In the genomic region with DNA sequence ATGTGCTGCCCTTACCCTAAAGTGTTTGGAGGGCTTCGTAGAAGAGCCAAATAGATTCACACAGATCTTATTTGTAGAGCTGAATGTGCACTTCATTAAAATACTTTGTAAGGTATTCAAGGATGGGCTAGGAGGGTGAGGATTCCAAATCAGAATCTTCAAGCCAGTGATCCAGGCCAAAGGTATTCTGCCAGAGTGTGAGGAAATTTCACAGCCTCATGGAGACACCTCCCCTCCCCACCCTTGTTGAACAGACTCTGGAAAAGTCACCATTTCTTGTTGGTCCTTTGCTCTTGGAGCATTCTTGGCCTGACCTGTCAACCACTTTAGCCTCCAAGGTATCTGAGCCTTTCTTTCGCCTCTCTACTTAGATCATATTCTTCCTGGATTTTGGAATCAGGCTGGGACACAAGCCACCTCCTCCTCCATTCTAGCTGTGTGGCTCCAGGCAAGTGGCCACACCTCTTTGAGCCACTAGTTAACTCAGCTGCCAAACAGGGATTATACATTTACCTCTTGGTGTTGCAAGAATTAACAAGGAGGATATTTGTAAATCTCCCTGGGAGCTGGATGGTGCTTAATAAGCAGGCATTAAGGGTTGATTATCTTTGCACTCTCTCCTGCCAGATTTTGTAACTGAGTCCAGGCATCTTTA, we compare ENCODE assay signal across 1 cellular context.
TF ChIP-seq lines count a peak whose summit lies in the region.

No MANE protein-coding gene starts in this region.

TF ChIP-seq in HepG2, 621 proteins besides CTCF, POLR2A, EP300 and RAD21 (continued from another document and continues in another):
- TF ChIP-seq, protein P1, sequence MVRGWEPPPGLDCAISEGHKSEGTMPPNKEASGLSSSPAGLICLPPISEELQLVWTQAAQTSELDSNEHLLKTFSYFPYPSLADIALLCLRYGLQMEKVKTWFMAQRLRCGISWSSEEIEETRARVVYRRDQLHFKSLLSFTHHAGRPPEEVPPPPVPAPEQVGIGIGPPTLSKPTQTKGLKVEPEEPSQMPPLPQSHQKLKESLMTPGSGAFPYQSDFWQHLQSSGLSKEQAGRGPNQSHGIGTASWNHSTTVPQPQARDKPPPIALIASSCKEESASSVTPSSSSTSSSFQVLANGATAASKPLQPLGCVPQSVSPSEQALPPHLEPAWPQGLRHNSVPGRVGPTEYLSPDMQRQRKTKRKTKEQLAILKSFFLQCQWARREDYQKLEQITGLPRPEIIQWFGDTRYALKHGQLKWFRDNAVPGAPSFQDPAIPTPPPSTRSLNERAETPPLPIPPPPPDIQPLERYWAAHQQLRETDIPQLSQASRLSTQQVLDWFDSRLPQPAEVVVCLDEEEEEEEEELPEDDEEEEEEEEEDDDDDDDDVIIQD (CRISPR knock-in tag; IDR thresholded peaks at IDR 0.05; ENCODE audit: low read depth): peak; percentile 11; the same call in 1 of the 2 replicates
- TF ChIP-seq, protein P2, sequence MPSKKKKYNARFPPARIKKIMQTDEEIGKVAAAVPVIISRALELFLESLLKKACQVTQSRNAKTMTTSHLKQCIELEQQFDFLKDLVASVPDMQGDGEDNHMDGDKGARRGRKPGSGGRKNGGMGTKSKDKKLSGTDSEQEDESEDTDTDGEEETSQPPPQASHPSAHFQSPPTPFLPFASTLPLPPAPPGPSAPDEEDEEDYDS (CRISPR knock-in tag; IDR thresholded peaks at IDR 0.05): peak; percentile 58
- TF ChIP-seq ZNF558 (CRISPR knock-in tag; IDR thresholded peaks at IDR 0.05; ENCODE audit: borderline replicate concordance) (no peak), FOXP1 (IDR thresholded peaks at IDR 0.05) (no peak), FOXP1 (CRISPR knock-in tag; IDR thresholded peaks at IDR 0.05) (peak; percentile 55; the same call in 1 of the 2 replicates), PHB2 (IDR thresholded peaks at IDR 0.05; ENCODE audit: partially characterized antibody) (no peak), MIER3 (CRISPR knock-in tag; IDR thresholded peaks at IDR 0.05; ENCODE audit: borderline replicate concordance) (peak; percentile 74; the same call in 1 of the 2 replicates), SMAD9 (CRISPR knock-in tag; IDR thresholded peaks at IDR 0.05) (no peak), FOXO1 (CRISPR knock-in tag; IDR thresholded peaks at IDR 0.05) (no peak), POGZ (CRISPR knock-in tag; IDR thresholded peaks at IDR 0.05) (peak; percentile 59; the same call in 1 of the 2 replicates), MXD4 (CRISPR knock-in tag; IDR thresholded peaks at IDR 0.05) (peak; percentile 54; the same call in 1 of the 2 replicates), TAF1 (CRISPR knock-in tag; IDR thresholded peaks at IDR 0.05) (peak; percentile 30; the same call in 1 of the 2 replicates), PPARG (CRISPR knock-in tag; conservative IDR thresholded peaks at IDR 0.05) (peak; percentile 40; the same call in 1 of the 2 replicates), SIN3A (IDR thresholded peaks at IDR 0.05; ENCODE audit: borderline replicate concordance, low read depth, low read length) (no peak), ELF3 (CRISPR knock-in tag; IDR thresholded peaks at IDR 0.05) (0 out of 2 replicates have a peak, but pooled peaks have one; percentile 13), CREM (IDR thresholded peaks at IDR 0.05) (peak; percentile 36; the same call in 1 of the 2 replicates), CREM (CRISPR knock-in tag; IDR thresholded peaks at IDR 0.05) (no peak), ZFP36L1 (CRISPR knock-in tag; IDR thresholded peaks at IDR 0.05) (0 out of 2 replicates have a peak, but pooled peaks have one; percentile 71), PLRG1 (conservative IDR thresholded peaks at IDR 0.05) (no peak), PHF20 (CRISPR knock-in tag; IDR thresholded peaks at IDR 0.05) (0 out of 2 replicates have a peak, but pooled peaks have one; percentile 20), HNF4A (CRISPR knock-in tag; IDR thresholded peaks at IDR 0.05) (peak; percentile 40; the same call in 1 of the 2 replicates), FOSL1 (CRISPR knock-in tag; IDR thresholded peaks at IDR 0.05; ENCODE audit: borderline replicate concordance) (no peak), CEBPB (IDR thresholded peaks at IDR 0.05; ENCODE audit: borderline replicate concordance, low read depth, low read length) (peak; percentile 85), ZNF230 (CRISPR knock-in tag; IDR thresholded peaks at IDR 0.05) (no peak), IRF2 (CRISPR knock-in tag; IDR thresholded peaks at IDR 0.05) (peak; percentile 55; the same call in 1 of the 2 replicates), ZNF577 (CRISPR knock-in tag; IDR thresholded peaks at IDR 0.05; ENCODE audit: borderline replicate concordance, low read depth) (no peak), ZKSCAN5 (CRISPR knock-in tag; IDR thresholded peaks at IDR 0.05) (0 out of 2 replicates have a peak, but pooled peaks have one; percentile 26), NFYC (CRISPR knock-in tag; IDR thresholded peaks at IDR 0.05) (peak; percentile 11; the same call in 1 of the 2 replicates), MAZ (IDR thresholded peaks at IDR 0.05; ENCODE audit: borderline replicate concordance, low read depth, low read length) (no peak), MAZ (CRISPR knock-in tag; IDR thresholded peaks at IDR 0.05; ENCODE audit: low read depth) (peak; percentile 38; the same call in 1 of the 2 replicates), SOX6 (IDR thresholded peaks at IDR 0.05) (no peak), SOX6 (CRISPR knock-in tag; IDR thresholded peaks at IDR 0.05) (peak; percentile 74), ZNF792 (CRISPR knock-in tag; IDR thresholded peaks at IDR 0.05) (no peak; the same call in 1 of the 2 replicates), PTBP1 (IDR thresholded peaks at IDR 0.05; ENCODE audit: low read depth, low read length, poor library complexity, severe bottlenecking) (no peak), HOXA3 (CRISPR knock-in tag; IDR thresholded peaks at IDR 0.05) (peak; percentile 26; the same call in 1 of the 2 replicates), NR2F6 (IDR thresholded peaks at IDR 0.05) (no peak), NR2F6 (CRISPR knock-in tag; IDR thresholded peaks at IDR 0.05) (0 out of 2 replicates have a peak, but pooled peaks have one; percentile 16), FOXA3 (CRISPR knock-in tag; IDR thresholded peaks at IDR 0.05) (peak; percentile 68), THAP11 (CRISPR knock-in tag; IDR thresholded peaks at IDR 0.05) (0 out of 2 replicates have a peak, but pooled peaks have one; percentile 5), ZNF143 (CRISPR knock-in tag; IDR thresholded peaks at IDR 0.05) (no peak)
- TF ChIP-seq, protein P3, sequence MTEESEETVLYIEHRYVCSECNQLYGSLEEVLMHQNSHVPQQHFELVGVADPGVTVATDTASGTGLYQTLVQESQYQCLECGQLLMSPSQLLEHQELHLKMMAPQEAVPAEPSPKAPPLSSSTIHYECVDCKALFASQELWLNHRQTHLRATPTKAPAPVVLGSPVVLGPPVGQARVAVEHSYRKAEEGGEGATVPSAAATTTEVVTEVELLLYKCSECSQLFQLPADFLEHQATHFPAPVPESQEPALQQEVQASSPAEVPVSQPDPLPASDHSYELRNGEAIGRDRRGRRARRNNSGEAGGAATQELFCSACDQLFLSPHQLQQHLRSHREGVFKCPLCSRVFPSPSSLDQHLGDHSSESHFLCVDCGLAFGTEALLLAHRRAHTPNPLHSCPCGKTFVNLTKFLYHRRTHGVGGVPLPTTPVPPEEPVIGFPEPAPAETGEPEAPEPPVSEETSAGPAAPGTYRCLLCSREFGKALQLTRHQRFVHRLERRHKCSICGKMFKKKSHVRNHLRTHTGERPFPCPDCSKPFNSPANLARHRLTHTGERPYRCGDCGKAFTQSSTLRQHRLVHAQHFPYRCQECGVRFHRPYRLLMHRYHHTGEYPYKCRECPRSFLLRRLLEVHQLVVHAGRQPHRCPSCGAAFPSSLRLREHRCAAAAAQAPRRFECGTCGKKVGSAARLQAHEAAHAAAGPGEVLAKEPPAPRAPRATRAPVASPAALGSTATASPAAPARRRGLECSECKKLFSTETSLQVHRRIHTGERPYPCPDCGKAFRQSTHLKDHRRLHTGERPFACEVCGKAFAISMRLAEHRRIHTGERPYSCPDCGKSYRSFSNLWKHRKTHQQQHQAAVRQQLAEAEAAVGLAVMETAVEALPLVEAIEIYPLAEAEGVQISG (CRISPR knock-in tag; IDR thresholded peaks at IDR 0.05): 0 out of 2 replicates have a peak, but pooled peaks have one; percentile 9
- TF ChIP-seq, protein P4, sequence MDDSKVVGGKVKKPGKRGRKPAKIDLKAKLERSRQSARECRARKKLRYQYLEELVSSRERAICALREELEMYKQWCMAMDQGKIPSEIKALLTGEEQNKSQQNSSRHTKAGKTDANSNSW (CRISPR knock-in tag; IDR thresholded peaks at IDR 0.05; ENCODE audit: borderline replicate concordance): no peak
- TF ChIP-seq, protein P5, sequence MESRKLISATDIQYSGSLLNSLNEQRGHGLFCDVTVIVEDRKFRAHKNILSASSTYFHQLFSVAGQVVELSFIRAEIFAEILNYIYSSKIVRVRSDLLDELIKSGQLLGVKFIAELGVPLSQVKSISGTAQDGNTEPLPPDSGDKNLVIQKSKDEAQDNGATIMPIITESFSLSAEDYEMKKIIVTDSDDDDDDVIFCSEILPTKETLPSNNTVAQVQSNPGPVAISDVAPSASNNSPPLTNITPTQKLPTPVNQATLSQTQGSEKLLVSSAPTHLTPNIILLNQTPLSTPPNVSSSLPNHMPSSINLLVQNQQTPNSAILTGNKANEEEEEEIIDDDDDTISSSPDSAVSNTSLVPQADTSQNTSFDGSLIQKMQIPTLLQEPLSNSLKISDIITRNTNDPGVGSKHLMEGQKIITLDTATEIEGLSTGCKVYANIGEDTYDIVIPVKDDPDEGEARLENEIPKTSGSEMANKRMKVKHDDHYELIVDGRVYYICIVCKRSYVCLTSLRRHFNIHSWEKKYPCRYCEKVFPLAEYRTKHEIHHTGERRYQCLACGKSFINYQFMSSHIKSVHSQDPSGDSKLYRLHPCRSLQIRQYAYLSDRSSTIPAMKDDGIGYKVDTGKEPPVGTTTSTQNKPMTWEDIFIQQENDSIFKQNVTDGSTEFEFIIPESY (CRISPR knock-in tag; IDR thresholded peaks at IDR 0.05): no peak
- TF ChIP-seq, protein P6, sequence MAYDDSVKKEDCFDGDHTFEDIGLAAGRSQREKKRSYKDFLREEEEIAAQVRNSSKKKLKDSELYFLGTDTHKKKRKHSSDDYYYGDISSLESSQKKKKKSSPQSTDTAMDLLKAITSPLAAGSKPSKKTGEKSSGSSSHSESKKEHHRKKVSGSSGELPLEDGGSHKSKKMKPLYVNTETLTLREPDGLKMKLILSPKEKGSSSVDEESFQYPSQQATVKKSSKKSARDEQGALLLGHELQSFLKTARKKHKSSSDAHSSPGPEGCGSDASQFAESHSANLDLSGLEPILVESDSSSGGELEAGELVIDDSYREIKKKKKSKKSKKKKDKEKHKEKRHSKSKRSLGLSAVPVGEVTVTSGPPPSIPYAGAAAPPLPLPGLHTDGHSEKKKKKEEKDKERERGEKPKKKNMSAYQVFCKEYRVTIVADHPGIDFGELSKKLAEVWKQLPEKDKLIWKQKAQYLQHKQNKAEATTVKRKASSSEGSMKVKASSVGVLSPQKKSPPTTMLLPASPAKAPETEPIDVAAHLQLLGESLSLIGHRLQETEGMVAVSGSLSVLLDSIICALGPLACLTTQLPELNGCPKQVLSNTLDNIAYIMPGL (CRISPR knock-in tag; IDR thresholded peaks at IDR 0.05; ENCODE audit: borderline replicate concordance in 1 of 2, low read depth in 1 of 2): 0 out of 4 replicates have a peak, but pooled peaks of 1 of the 2 experiments have one; percentile 7
- TF ChIP-seq, protein P7, sequence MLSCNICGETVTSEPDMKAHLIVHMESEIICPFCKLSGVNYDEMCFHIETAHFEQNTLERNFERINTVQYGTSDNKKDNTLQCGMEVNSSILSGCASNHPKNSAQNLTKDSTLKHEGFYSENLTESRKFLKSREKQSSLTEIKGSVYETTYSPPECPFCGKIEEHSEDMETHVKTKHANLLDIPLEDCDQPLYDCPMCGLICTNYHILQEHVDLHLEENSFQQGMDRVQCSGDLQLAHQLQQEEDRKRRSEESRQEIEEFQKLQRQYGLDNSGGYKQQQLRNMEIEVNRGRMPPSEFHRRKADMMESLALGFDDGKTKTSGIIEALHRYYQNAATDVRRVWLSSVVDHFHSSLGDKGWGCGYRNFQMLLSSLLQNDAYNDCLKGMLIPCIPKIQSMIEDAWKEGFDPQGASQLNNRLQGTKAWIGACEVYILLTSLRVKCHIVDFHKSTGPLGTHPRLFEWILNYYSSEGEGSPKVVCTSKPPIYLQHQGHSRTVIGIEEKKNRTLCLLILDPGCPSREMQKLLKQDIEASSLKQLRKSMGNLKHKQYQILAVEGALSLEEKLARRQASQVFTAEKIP (CRISPR knock-in tag; IDR thresholded peaks at IDR 0.05; ENCODE audit: borderline replicate concordance): no peak
- TF ChIP-seq, protein P8, sequence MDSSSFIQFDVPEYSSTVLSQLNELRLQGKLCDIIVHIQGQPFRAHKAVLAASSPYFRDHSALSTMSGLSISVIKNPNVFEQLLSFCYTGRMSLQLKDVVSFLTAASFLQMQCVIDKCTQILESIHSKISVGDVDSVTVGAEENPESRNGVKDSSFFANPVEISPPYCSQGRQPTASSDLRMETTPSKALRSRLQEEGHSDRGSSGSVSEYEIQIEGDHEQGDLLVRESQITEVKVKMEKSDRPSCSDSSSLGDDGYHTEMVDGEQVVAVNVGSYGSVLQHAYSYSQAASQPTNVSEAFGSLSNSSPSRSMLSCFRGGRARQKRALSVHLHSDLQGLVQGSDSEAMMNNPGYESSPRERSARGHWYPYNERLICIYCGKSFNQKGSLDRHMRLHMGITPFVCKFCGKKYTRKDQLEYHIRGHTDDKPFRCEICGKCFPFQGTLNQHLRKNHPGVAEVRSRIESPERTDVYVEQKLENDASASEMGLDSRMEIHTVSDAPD (CRISPR knock-in tag; IDR thresholded peaks at IDR 0.05): no peak
- TF ChIP-seq, protein P9, sequence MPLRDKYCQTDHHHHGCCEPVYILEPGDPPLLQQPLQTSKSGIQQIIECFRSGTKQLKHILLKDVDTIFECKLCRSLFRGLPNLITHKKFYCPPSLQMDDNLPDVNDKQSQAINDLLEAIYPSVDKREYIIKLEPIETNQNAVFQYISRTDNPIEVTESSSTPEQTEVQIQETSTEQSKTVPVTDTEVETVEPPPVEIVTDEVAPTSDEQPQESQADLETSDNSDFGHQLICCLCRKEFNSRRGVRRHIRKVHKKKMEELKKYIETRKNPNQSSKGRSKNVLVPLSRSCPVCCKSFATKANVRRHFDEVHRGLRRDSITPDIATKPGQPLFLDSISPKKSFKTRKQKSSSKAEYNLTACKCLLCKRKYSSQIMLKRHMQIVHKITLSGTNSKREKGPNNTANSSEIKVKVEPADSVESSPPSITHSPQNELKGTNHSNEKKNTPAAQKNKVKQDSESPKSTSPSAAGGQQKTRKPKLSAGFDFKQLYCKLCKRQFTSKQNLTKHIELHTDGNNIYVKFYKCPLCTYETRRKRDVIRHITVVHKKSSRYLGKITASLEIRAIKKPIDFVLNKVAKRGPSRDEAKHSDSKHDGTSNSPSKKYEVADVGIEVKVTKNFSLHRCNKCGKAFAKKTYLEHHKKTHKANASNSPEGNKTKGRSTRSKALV (CRISPR knock-in tag; IDR thresholded peaks at IDR 0.05): no peak
- TF ChIP-seq, protein P10, sequence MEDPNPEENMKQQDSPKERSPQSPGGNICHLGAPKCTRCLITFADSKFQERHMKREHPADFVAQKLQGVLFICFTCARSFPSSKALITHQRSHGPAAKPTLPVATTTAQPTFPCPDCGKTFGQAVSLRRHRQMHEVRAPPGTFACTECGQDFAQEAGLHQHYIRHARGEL (CRISPR knock-in tag; IDR thresholded peaks at IDR 0.05): no peak
